ENCODE assay signal across 8 cellular contexts in genomic region chr11:1308745-1309497, GRCh38. TPM values are rescaled to one million over a fixed set of nuclear protein-coding genes. Genes with fewer than 3 reads are reported as not detected.
A peak's percentile ranks its signal among the peaks of the same experiment; 100 is the strongest.
DNase-seq lines count a peak whose midpoint lies in the region; ATAC-seq and TF ChIP-seq lines count a peak whose summit lies in the region.

No MANE protein-coding gene starts in this region.

- ATAC-seq in GM21526 (IDR thresholded peaks at IDR 0.05; ENCODE audit: low FRiP score, unreplicated experiment) (peak; percentile 52), right lobe of liver (peak; percentile 3 to 33 (median 16))

- H3K4me3 ChIP-seq in HUES64 (ENCODE audit: low read length) (peak overlapping the region; percentile 64), right lobe of liver (peak overlapping the region; percentile 82 to 83 (median 83)), transverse colon (peak overlapping the region; percentile 63 to 94 (median 88))

- H3K36me3 ChIP-seq in HUES64 (ENCODE audit: insufficient read depth, low read length) (peaks cover 4% of the 10 kb centered on the region; the same call in 1 of the 2 replicates), right lobe of liver (peaks cover 0 to 2% (median 0%) of the 10 kb centered on the region in 4 donors), transverse colon (no peaks in the 10 kb centered on the region)

- peak; percentile 56 for DNase-seq in ELR (ENCODE audit: low read depth)
- peak; percentile 16 for DNase-seq in MCF 10A (ENCODE audit: unreplicated experiment)
- peak in 2 of 3 donors; percentile 53 to 59 for DNase-seq in right lobe of liver
- DNase-seq in transverse colon: no peak
- no peak for DNase-seq in islet precursor cell
- no peak for DNase-seq in NCI-H748 (lab: John Stamatoyannopoulos, UW; ENCODE audit: unreplicated experiment)

- POLR2A ChIA-PET in MCF 10A (lab: Yijun Ruan, JAX): interaction anchor here (0.7 to 4.3 kb wide), 16 partner anchors 9 to 687 kb away, joined by 3 to 25 read pairs (median 6); partner anchors contain the start of genes BRSK2 and TSPAN4

- H3K4me1 ChIP-seq in HUES64 (ENCODE audit: insufficient read depth, low read length) (peaks cover 5% of the 10 kb centered on the region; the same call in 1 of the 2 replicates), right lobe of liver (peaks cover 0 to 46% (median 15%) of the 10 kb centered on the region in 4 donors), transverse colon (peaks cover 22 to 60% (median 54%) of the 10 kb centered on the region in 4 donors)

- no peaks in the 10 kb centered on the region for H3K27me3 Mint-ChIP-seq in MCF 10A (ENCODE audit: insufficient read depth, unreplicated experiment)

- TF ChIP-seq CTCF in MCF 10A (IDR thresholded peaks at IDR 0.05; ENCODE audit: unreplicated experiment): no peak
- TF ChIP-seq CTCF in right lobe of liver (IDR thresholded peaks at IDR 0.05): peak in 1 of 4 donors; percentile 12
- TF ChIP-seq CTCF in transverse colon (IDR thresholded peaks at IDR 0.05): no peak

- no peaks in the 10 kb centered on the region for H3K27me3 ChIP-seq in HUES64 (ENCODE audit: insufficient read depth, low read length)
- H3K27me3 ChIP-seq in right lobe of liver: no peaks in the 10 kb centered on the region
- H3K27me3 ChIP-seq in transverse colon: no peaks in the 10 kb centered on the region

- peak overlapping the region; percentile 57 for H3K9ac ChIP-seq in HUES64 (ENCODE audit: low read depth, low read length)

- H3K27ac Mint-ChIP-seq in MCF 10A (ENCODE audit: low read depth, unreplicated experiment): peak overlapping the region; percentile 46

- peaks cover 13% of the 10 kb centered on the region; the same call in 1 of the 2 replicates for H3K9me3 ChIP-seq in HUES64 (ENCODE audit: insufficient read depth, low read depth, low read length)
- H3K9me3 ChIP-seq in right lobe of liver: no peaks in the 10 kb centered on the region
- no peaks in the 10 kb centered on the region for H3K9me3 ChIP-seq in transverse colon

- H3K27ac ChIP-seq in HUES64 (ENCODE audit: low read depth, low read length) (no peak overlapping the region), right lobe of liver (peak overlapping the region; percentile 89 to 96 (median 90)), transverse colon (peak overlapping the region; percentile 93 to 96 (median 94))

- H3K9me3 Mint-ChIP-seq in MCF 10A (ENCODE audit: unreplicated experiment): no peaks in the 10 kb centered on the region

- CTCF ChIA-PET in MCF 10A (lab: Yijun Ruan, JAX): interaction anchor here (0.6 to 1.2 kb wide), 6 partner anchors 10 to 468 kb away, joined by 3 to 4 read pairs (median 3); no protein-coding TSS in a partner anchor

- no peak for TF ChIP-seq POLR2A in right lobe of liver (IDR thresholded peaks at IDR 0.05)
- no peak for TF ChIP-seq POLR2A in transverse colon (IDR thresholded peaks at IDR 0.05)

- intact Hi-C loops in MCF 10A (cut with micrococcal nuclease) (loop anchor here (1.0 to 10.0 kb wide), 4 partner anchors 47 to 226 kb away; partner anchors contain the start of gene BRSK2), right lobe of liver (cut with DNase I) (no loop called here), transverse colon (cut with DNase I; ENCODE audit: low total_unique reads) (loop anchor here (10.0 kb wide), 1 partner anchor 206 kb away; no protein-coding TSS in a partner anchor)

- peak overlapping the region; percentile 74 for H3K4me3 Mint-ChIP-seq in MCF 10A (ENCODE audit: unreplicated experiment)

- 5% methylated on average over 58 of the region's 58 CpGs for WGBS in HUES64
- 2% methylated on average over 9 of the region's 58 CpGs for WGBS in right lobe of liver (ENCODE audit: insufficient coverage, low coverage, low lambda C conversion rate, missing lambda C conversion rate)
- WGBS in transverse colon (ENCODE audit: low coverage in 1 of 2), 2 donors: 6% methylated on average over 22 of the region's 58 CpGs; no CpG with 5 or more reads in 1 of the 2 donors

- TF ChIP-seq EP300 in transverse colon (IDR thresholded peaks at IDR 0.05; ENCODE audit: low read depth): no peak

- in situ Hi-C loops in transverse colon (cut with MboI; ENCODE audit: low pct_ligation_motif_present in 1 of 4, low pct_unique_long_range_greater_than_20kb in 1 of 4, low sequenced_read_pairs in 3 of 4): no loop called here

- peaks cover 6% of the 10 kb centered on the region for H3K36me3 Mint-ChIP-seq in MCF 10A (ENCODE audit: insufficient read depth, unreplicated experiment)

- H3K4me1 Mint-ChIP-seq in MCF 10A (ENCODE audit: insufficient read depth, unreplicated experiment): peaks cover 8% of the 10 kb centered on the region

- no TSS peak for BruUV-seq in MCF 10A (replicated peaks; lab: Mats Ljungman, UMichigan)

RNA-seq across cellular contexts. Expression of gene TOLLIP, which starts 0.5 kb away (rescaled TPM):
- 15.2 TPM for polyA plus RNA-seq in HUES64 (2013, experiment 1 of 2)
- polyA plus RNA-seq in HUES64 (2013, experiment 2 of 2): 16.4 TPM
- 58.5 and 58.8 TPM in 2 replicates for total RNA-seq in MCF 10A (2022)
- total RNA-seq in right lobe of liver: 100 to 1,000 TPM in 1 of 6 experiments, 10 to 100 TPM in 5; 68.3 to 103 (median 88.0) TPM
- 100 to 1,000 TPM in 1 of 4 donors, 10 to 100 TPM in 3; 25.9 to 132 (median 50.4) TPM for total RNA-seq in transverse colon

Comparison
In these comparisons a context has a peak if more than half of its experiments do, and no peak if none do; other contexts are left out.
1. DNase-seq: peak in ELR (single experiment), MCF 10A (single experiment) and right lobe of liver (2 of 3); none in transverse colon (single experiment), islet precursor cell (single experiment) and NCI-H748 (single experiment).
2. intact Hi-C loops: an anchor here in MCF 10A (1.0 to 10.0 kb wide) and transverse colon (10.0 kb wide); none called in right lobe of liver.
3. Peak in every context shown above with its lines, with median percentiles within 50 percentile points of each other: H3K4me3 ChIP-seq.